ENCODE assay signal across 9 cellular contexts in the genomic region with DNA sequence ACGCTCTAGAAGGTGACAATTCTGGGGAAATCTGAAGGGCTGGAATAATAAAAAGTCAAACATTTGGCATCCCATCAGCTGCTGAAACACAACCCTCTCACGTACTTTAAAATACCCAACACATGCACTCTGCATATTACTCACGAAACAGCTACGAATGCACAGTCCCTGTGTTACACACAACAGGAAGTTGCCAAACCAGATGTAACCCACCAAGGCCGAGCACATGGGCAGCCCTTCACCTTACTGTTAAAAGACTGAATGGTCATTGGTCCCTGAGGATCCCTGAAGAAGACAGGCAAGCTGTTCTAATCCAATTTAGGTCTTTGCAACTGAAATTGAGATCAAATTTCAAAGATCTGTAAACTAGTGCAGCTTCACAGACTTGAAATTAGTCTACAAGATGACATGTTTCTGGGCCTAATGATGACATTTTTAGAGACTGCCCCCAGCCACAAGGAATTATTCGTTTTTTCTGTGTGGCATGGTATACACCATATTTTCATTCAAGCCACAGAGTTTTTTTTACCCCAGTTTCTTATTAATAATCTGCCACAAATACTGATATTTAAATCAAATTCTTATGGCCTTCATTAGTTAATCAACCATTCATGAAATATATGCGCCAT. TPM values are rescaled to one million over a fixed set of nuclear protein-coding genes. Genes with fewer than 3 reads are reported as not detected.
DNase-seq lines count a peak whose midpoint lies in the region; ATAC-seq, FAIRE-seq and TF ChIP-seq lines count a peak whose summit lies in the region.
"Had no signal": no experiment of that assay in that cellular context is flagged by ENCODE, and none has a peak within 500 bp of the region (broad histone marks: within the 10 kb centered on the region; RNA-seq: fewer than 3 reads in every experiment).

No MANE protein-coding gene starts in this region.

- DNase-seq in AML-193 (lab: John Stamatoyannopoulos, UW) (peak; percentile 54 to 65), SIG-M5 treated with dmso at 0.1 percent for 504 hours (lab: John Stamatoyannopoulos, UW; ENCODE audit: unreplicated experiment) (peak; percentile 81), left ventricle myocardium superior (no peak), NCI-H226 (no peak), T-helper 9 cell (no peak), D721Med (ENCODE audit: insufficient read length, low spot score) (no peak)

- ATAC-seq in GM18870 (IDR thresholded peaks at IDR 0.05; ENCODE audit: unreplicated experiment) (peak; percentile 44), HG03025 (IDR thresholded peaks at IDR 0.05; ENCODE audit: low FRiP score, unreplicated experiment) (peak; percentile 58), left ventricle myocardium superior (peak; percentile 50)
- ATAC-seq: HCT116 had no signal

- no peak for FAIRE-seq in D721Med (lab: Jason Lieb, UNC)

- intact Hi-C loops in left ventricle myocardium superior (cut with micrococcal nuclease), result no loop called here

- TF ChIP-seq CTCF in D721Med (IDR thresholded peaks at IDR 0.05; ENCODE audit: insufficient read depth, missing control alignments), result no peak

RNA-seq across cellular contexts. Expression of gene IER5, which starts 25.6 kb away (rescaled TPM):
- 15.9 TPM for total RNA-seq in left ventricle myocardium superior

RNA-seq across cellular contexts. Expression of gene MR1, which starts 29.1 kb away (rescaled TPM):
- 3.4 TPM for total RNA-seq in left ventricle myocardium superior

RNA-seq across cellular contexts. Expression of gene STX6, which starts 40.2 kb away (rescaled TPM):
- total RNA-seq in left ventricle myocardium superior, result 6.4 TPM

Comparison
In these comparisons a context has a peak if more than half of its experiments do, and no peak if none do; other contexts are left out.
1. DNase-seq: peak in AML-193 (2 of 2) and SIG-M5 treated with dmso at 0.1 percent for 504 hours (single experiment); none in left ventricle myocardium superior (single experiment), NCI-H226 (single experiment), T-helper 9 cell (single experiment) and D721Med (single experiment).
2. Peak in every context shown above with its lines, with median percentiles within 50 percentile points of each other: ATAC-seq.